12 cellular contexts compared by ENCODE assay signal in the genomic region with DNA sequence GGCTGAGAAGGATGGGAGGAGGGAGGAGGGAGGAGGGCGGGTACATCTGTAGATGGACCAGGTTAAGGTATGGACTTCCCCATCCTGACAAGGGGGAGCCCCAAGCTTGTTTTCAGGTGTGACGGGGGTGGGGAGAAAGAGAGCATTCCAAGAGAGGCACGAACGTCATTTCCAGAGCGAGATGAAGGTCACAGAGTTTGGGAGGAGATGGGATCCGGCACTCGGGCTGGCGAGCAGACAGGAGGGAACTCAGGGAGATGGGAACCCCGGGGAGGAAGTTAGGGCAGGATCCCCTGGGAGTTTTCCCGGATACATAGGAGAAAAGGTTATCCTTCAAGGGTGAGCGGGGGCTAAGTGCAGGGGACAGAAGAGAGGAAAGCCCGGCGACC.
DNase-seq lines count a peak whose midpoint lies in the region; ATAC-seq and TF ChIP-seq lines count a peak whose summit lies in the region.
"Had no signal": no experiment of that assay in that cellular context is flagged by ENCODE, and none has a peak within 500 bp of the region (broad histone marks: within the 10 kb centered on the region; RNA-seq: fewer than 3 reads in every experiment).

No MANE protein-coding gene starts in this region.

- H3K9me2 ChIP-seq in DOHH2 (replicated peaks; ENCODE audit: control insufficient read depth, low read length): no peaks in the 10 kb centered on the region

- H4K20me1 ChIP-seq in DOHH2 (ENCODE audit: control insufficient read depth, insufficient read depth, low read depth, low read length): peaks cover 52% of the 10 kb centered on the region

- no peak for DNase-seq in astrocyte of the cerebellum (ENCODE audit: low read depth)
- peak; percentile 48 for DNase-seq in iPS DF 6.9 (ENCODE audit: low read depth, low spot score)
- DNase-seq in retinal pigment epithelial cell (ENCODE audit: low read depth): no peak
- DNase-seq in activated CD4-positive, CD25-positive, alpha-beta regulatory T cell (lab: John Stamatoyannopoulos, UW): no peak
- no peak for DNase-seq in SKM-1 treated with dmso at 0.1 percent for 144 hours (lab: John Stamatoyannopoulos, UW; ENCODE audit: unreplicated experiment)
- DNase-seq in GF-D8 (lab: John Stamatoyannopoulos, UW): no peak
- DNase-seq: COR-L47; left lung; NCI-H446; stimulated activated CD4-positive, alpha-beta T cell treated with anti-CD3 and anti-CD28 coated beads, Interleukin-4, amount 100 ng/mL, for 1 hour had no signal

- H3K27me3 ChIP-seq in DOHH2 (ENCODE audit: control insufficient read depth, low read length) (no peaks in the 10 kb centered on the region), iPS DF 6.9 (ENCODE audit: control insufficient read depth, insufficient read depth, low read length) (no peaks in the 10 kb centered on the region)
- H3K27me3 ChIP-seq: left lung had no signal

- H3K4me1 ChIP-seq in DOHH2 (ENCODE audit: control insufficient read depth, low read length) (peaks cover 97% of the 10 kb centered on the region), iPS DF 6.9 (ENCODE audit: control insufficient read depth, insufficient read depth, low read length) (peaks cover 10% of the 10 kb centered on the region)

- no peaks in the 10 kb centered on the region for H3K9me3 ChIP-seq in DOHH2 (ENCODE audit: control insufficient read depth, insufficient read depth, low read length)
- H3K9me3 ChIP-seq in iPS DF 6.9 (ENCODE audit: control insufficient read depth, insufficient read depth, low read length): no peaks in the 10 kb centered on the region
- H3K9me3 ChIP-seq: left lung had no signal

- in situ Hi-C loops in astrocyte of the cerebellum (cut with HindIII; ENCODE audit: low sequenced_read_pairs): loop anchor here (5.0 kb wide), 1 partner anchor 39 kb away; no protein-coding TSS in a partner anchor

- peak overlapping the region; percentile 28 for H3K4me2 ChIP-seq in DOHH2 (ENCODE audit: low read length)

- H3F3A ChIP-seq in DOHH2 (ENCODE audit: control insufficient read depth, insufficient read depth): peaks cover 27% of the 10 kb centered on the region

- WGBS in iPS DF 6.9 (ENCODE audit: insufficient coverage, insufficient read length): no CpG with 5 or more reads among the region's 13 CpGs

- TF ChIP-seq CTCF in DOHH2 (IDR thresholded peaks at IDR 0.05; ENCODE audit: low read depth, low read length, poor library complexity, severe bottlenecking): no peak
- no peak for TF ChIP-seq CTCF in astrocyte of the cerebellum (IDR thresholded peaks at IDR 0.05; ENCODE audit: low read depth, low read length, missing control alignments)
- TF ChIP-seq CTCF in retinal pigment epithelial cell (conservative IDR thresholded peaks at IDR 0.05; ENCODE audit: low read depth, low read length): no peak

- peaks cover 97% of the 10 kb centered on the region for H3K79me2 ChIP-seq in DOHH2 (ENCODE audit: control insufficient read depth, low read length)

- H3K36me3 ChIP-seq in DOHH2 (ENCODE audit: control insufficient read depth, low read length): peaks cover 42% of the 10 kb centered on the region
- no peaks in the 10 kb centered on the region for H3K36me3 ChIP-seq in iPS DF 6.9 (ENCODE audit: control insufficient read depth, insufficient read depth, low read length)

- H3K27ac ChIP-seq in DOHH2 (ENCODE audit: low read depth, low read length) (no peak overlapping the region), iPS DF 6.9 (ENCODE audit: low read length) (no peak overlapping the region)

- no peak overlapping the region for H3K4me3 ChIP-seq in DOHH2 (ENCODE audit: low read length)
- peak overlapping the region; percentile 13 for H3K4me3 ChIP-seq in astrocyte of the cerebellum (ENCODE audit: low read depth, low read length)
- H3K4me3 ChIP-seq in iPS DF 6.9 (ENCODE audit: low read length): no peak overlapping the region
- peak overlapping the region; percentile 6 for H3K4me3 ChIP-seq in retinal pigment epithelial cell (ENCODE audit: low read length)
- H3K4me3 ChIP-seq: left lung had no signal

- no peak for ATAC-seq in HG03025 (IDR thresholded peaks at IDR 0.05; ENCODE audit: low FRiP score, unreplicated experiment)

Comparison
In these comparisons a context has a peak if more than half of its experiments do, and no peak if none do; other contexts are left out.
1. H3K4me3 ChIP-seq: peak in astrocyte of the cerebellum (single experiment) and retinal pigment epithelial cell (single experiment); none in DOHH2 (single experiment) and iPS DF 6.9 (single experiment).